In genomic region chr11:43968719-43969118, GRCh38 we compare ENCODE assay signal across 23 cellular contexts. TPM values are rescaled to one million over a fixed set of nuclear protein-coding genes. Genes with fewer than 3 reads are reported as not detected.
DNase-seq lines count a peak whose midpoint lies in the region; ATAC-seq, FAIRE-seq and TF ChIP-seq lines count a peak whose summit lies in the region.
"Had no signal": no experiment of that assay in that cellular context is flagged by ENCODE, and none has a peak within 500 bp of the region (broad histone marks: within the 10 kb centered on the region; RNA-seq: fewer than 3 reads in every experiment).

No MANE protein-coding gene starts in this region.

- H3K9ac ChIP-seq in HepG2 (ENCODE audit: insufficient read depth, low read depth, low read length) (no peak overlapping the region), neural progenitor cell (no peak overlapping the region)

- H3K4me1 ChIP-seq in right lobe of liver: no peaks in the 10 kb centered on the region
- H3K4me1 ChIP-seq in HepG2 (ENCODE audit: insufficient read depth, low read length): no peaks in the 10 kb centered on the region
- H3K4me1 ChIP-seq in neural progenitor cell: peaks cover under 1% of the 10 kb centered on the region
- H3K4me1 ChIP-seq: HAP-1 had no signal

- in situ Hi-C loops in HepG2 (cut with HindIII; ENCODE audit: extremely low pct_ligation_motif_present, low pct_unique_long_range_greater_than_20kb): no loop called here

- no peak overlapping the region for H3K4me3 Mint-ChIP-seq in neural progenitor cell
- H3K4me3 Mint-ChIP-seq in natural killer cell treated with Interleukin-12 subunit alpha and Interleukin-12 subunit beta and Interleukin-15 and Interleukin-18, amount 100 ng/mL, for 72 hours: no peak overlapping the region
- H3K4me3 Mint-ChIP-seq: CD4-positive, CD25-positive, alpha-beta regulatory T cell; CD8-positive, alpha-beta memory T cell had no signal

- peaks cover 6% of the 10 kb centered on the region for H3K4me1 Mint-ChIP-seq in neural progenitor cell
- no peaks in the 10 kb centered on the region for H3K4me1 Mint-ChIP-seq in natural killer cell treated with Interleukin-12 subunit alpha and Interleukin-12 subunit beta and Interleukin-15 and Interleukin-18, amount 100 ng/mL, for 72 hours (ENCODE audit: low read depth in 2 of 2)
- H3K4me1 Mint-ChIP-seq: CD4-positive, CD25-positive, alpha-beta regulatory T cell; CD8-positive, alpha-beta memory T cell had no signal

- H3K36me3 Mint-ChIP-seq in neural progenitor cell: peaks cover 2% of the 10 kb centered on the region
- H3K36me3 Mint-ChIP-seq in natural killer cell treated with Interleukin-12 subunit alpha and Interleukin-12 subunit beta and Interleukin-15 and Interleukin-18, amount 100 ng/mL, for 72 hours: no peaks in the 10 kb centered on the region
- H3K36me3 Mint-ChIP-seq: CD4-positive, CD25-positive, alpha-beta regulatory T cell; CD8-positive, alpha-beta memory T cell had no signal

- no peak overlapping the region for H3K27ac Mint-ChIP-seq in neural progenitor cell
- H3K27ac Mint-ChIP-seq in natural killer cell treated with Interleukin-12 subunit alpha and Interleukin-12 subunit beta and Interleukin-15 and Interleukin-18, amount 100 ng/mL, for 72 hours: no peak overlapping the region
- H3K27ac Mint-ChIP-seq: CD4-positive, CD25-positive, alpha-beta regulatory T cell; CD8-positive, alpha-beta memory T cell had no signal

- no peak for TF ChIP-seq CTCF in right lobe of liver (IDR thresholded peaks at IDR 0.05)
- no peak for TF ChIP-seq CTCF in HepG2 (CRISPR knock-in tag; IDR thresholded peaks at IDR 0.05)
- no peak for TF ChIP-seq CTCF in coronary artery (IDR thresholded peaks at IDR 0.05)
- no peak for TF ChIP-seq CTCF in neural progenitor cell (IDR thresholded peaks at IDR 0.05)

- POLR2A ChIA-PET in HepG2 (lab: Yijun Ruan, JAX): no interaction called here

- H3K9me3 Mint-ChIP-seq in neural progenitor cell: peaks cover 23% of the 10 kb centered on the region
- no peaks in the 10 kb centered on the region for H3K9me3 Mint-ChIP-seq in natural killer cell treated with Interleukin-12 subunit alpha and Interleukin-12 subunit beta and Interleukin-15 and Interleukin-18, amount 100 ng/mL, for 72 hours

- ATAC-seq in right lobe of liver (peak in 3 of 4 donors; percentile 51 to 74 (median 56)), HepG2 (no peak; the same call in 2 of the 3 replicates), HG03460 (IDR thresholded peaks at IDR 0.05; ENCODE audit: unreplicated experiment) (no peak)
- ATAC-seq in natural killer cell treated with Interleukin-12 subunit alpha and Interleukin-12 subunit beta and Interleukin-15 and Interleukin-18, amount 100 ng/mL, for 72 hours: no peak

- no peak for TF ChIP-seq EP300 in HepG2 (IDR thresholded peaks at IDR 0.05; ENCODE audit: low read depth in 2 of 2, low read length in 2 of 2)
- TF ChIP-seq EP300 in HepG2 (CRISPR knock-in tag; IDR thresholded peaks at IDR 0.05; ENCODE audit: borderline replicate concordance): no peak

- H3F3A ChIP-seq in neural progenitor cell (ENCODE audit: low read depth): no peaks in the 10 kb centered on the region

- no peak overlapping the region for H2AFZ ChIP-seq in HepG2 (ENCODE audit: low read length)
- peak overlapping the region; percentile 32 for H2AFZ ChIP-seq in neural progenitor cell (replicated peaks)

- peaks cover 5% of the 10 kb centered on the region for H3K27me3 Mint-ChIP-seq in neural progenitor cell (ENCODE audit: insufficient read depth, low read depth)
- H3K27me3 Mint-ChIP-seq in natural killer cell treated with Interleukin-12 subunit alpha and Interleukin-12 subunit beta and Interleukin-15 and Interleukin-18, amount 100 ng/mL, for 72 hours: peaks cover 29 to 46% of the 10 kb centered on the region in 2 donors

- H3K36me3 ChIP-seq in right lobe of liver (no peaks in the 10 kb centered on the region), HepG2 (replicated peaks in 1 of 2; ENCODE audit: control insufficient read depth in 1 of 2, insufficient read depth in 2 of 2, low read length in 2 of 2) (no peaks in the 10 kb centered on the region), neural progenitor cell (no peaks in the 10 kb centered on the region)
- H3K36me3 ChIP-seq: BE2C, HAP-1 had no signal

- H3K4me2 ChIP-seq in HepG2 (ENCODE audit: low read depth, low read length): no peak overlapping the region
- H3K4me2 ChIP-seq in neural progenitor cell: no peak overlapping the region

- H3K9me3 ChIP-seq in right lobe of liver (peaks cover 0 to 6% (median 0%) of the 10 kb centered on the region in 4 donors), HepG2 (ENCODE audit: low read length) (0 out of 2 replicates have a peak, but pooled peaks cover 6% of the 10 kb centered on the region), neural progenitor cell (ENCODE audit: low read depth) (peaks cover 8% of the 10 kb centered on the region)
- H3K9me3 ChIP-seq: BE2C, HAP-1 had no signal

- CTCF ChIA-PET in HepG2 (lab: Yijun Ruan, JAX; ENCODE audit: low intra/inter-chr PET ratio, low total read pairs): no interaction called here

- H3K27ac ChIP-seq in right lobe of liver (no peak overlapping the region), HepG2 (ENCODE audit: extremely low read length, insufficient read depth, low read length) (no peak overlapping the region), coronary artery (no peak overlapping the region), neural progenitor cell (no peak overlapping the region)

- DNase-seq in right lobe of liver: no peak
- no peak for DNase-seq in HepG2 (ENCODE audit: low spot score)
- peak; percentile 36 for DNase-seq in coronary artery (ENCODE audit: low spot score)
- DNase-seq in neural progenitor cell (ENCODE audit: low spot score): no peak
- DNase-seq in natural killer cell treated with Interleukin-12 subunit alpha and Interleukin-12 subunit beta and Interleukin-15 and Interleukin-18, amount 100 ng/mL, for 72 hours (ENCODE audit: low spot score): no peak
- no peak for DNase-seq in NCI-H345 treated with DMSO at 0.1 percent for 48 hours (lab: John Stamatoyannopoulos, UW; ENCODE audit: unreplicated experiment)
- DNase-seq: ACHN; BE2C; CD4-positive, CD25-positive, alpha-beta regulatory T cell; CD8-positive, alpha-beta memory T cell; COR-L47; DMS 273 treated with DMSO at 0.1 percent for 48 hours; DMS53; DND-41; EL; GOT3 had no signal

- no TSS peak for BruUV-seq in HepG2 (replicated peaks; lab: Mats Ljungman, UMichigan)

- intact Hi-C loops in right lobe of liver (cut with DNase I) (no loop called here), HepG2 (cut with micrococcal nuclease; ENCODE audit: unreplicated experiment) (no loop called here)

- no peaks in the 10 kb centered on the region for H3K79me2 ChIP-seq in HepG2 (ENCODE audit: insufficient read depth, low read length)
- no peaks in the 10 kb centered on the region for H3K79me2 ChIP-seq in neural progenitor cell (ENCODE audit: low read depth)

- TF ChIP-seq POLR2A in right lobe of liver (IDR thresholded peaks at IDR 0.05): no peak
- no peak for TF ChIP-seq POLR2A in HepG2 (IDR thresholded peaks at IDR 0.05; ENCODE audit: insufficient read depth in 1 of 2, low read depth in 2 of 2, low read length in 2 of 2)

- no peak for TF ChIP-seq RAD21 in HepG2 (CRISPR knock-in tag; IDR thresholded peaks at IDR 0.05)

- H3K27me3 ChIP-seq in right lobe of liver (no peaks in the 10 kb centered on the region), HepG2 (ENCODE audit: control insufficient read depth in 1 of 2, insufficient read depth in 2 of 2, low read length in 2 of 2) (no peaks in the 10 kb centered on the region; a peak in 1 of 5 replicates), neural progenitor cell (no peaks in the 10 kb centered on the region)
- H3K27me3 ChIP-seq: BE2C had no signal

- FAIRE-seq in HepG2 (lab: Jason Lieb, UNC): no peak
- FAIRE-seq: A204.1, GM12891, GM18507 had no signal

- H3K4me3 ChIP-seq in right lobe of liver (no peak overlapping the region), HepG2 (replicated peaks in 1 of 3; ENCODE audit: insufficient read depth in 1 of 3, low read depth in 2 of 3, low read length in 3 of 3) (no peak overlapping the region), coronary artery (no peak overlapping the region), neural progenitor cell (no peak overlapping the region)
- H3K4me3 ChIP-seq: HAP-1 had no signal

- WGBS in right lobe of liver (ENCODE audit: insufficient coverage, low coverage, low lambda C conversion rate, missing lambda C conversion rate): 58% methylated on average over 4 of the region's 4 CpGs
- WGBS in HepG2 (ENCODE audit: low lambda C conversion rate): 0% methylated on average over 2 of the region's 4 CpGs

- no peaks in the 10 kb centered on the region for H4K20me1 ChIP-seq in HepG2 (ENCODE audit: insufficient read depth, low read length)
- no peaks in the 10 kb centered on the region for H4K20me1 ChIP-seq in neural progenitor cell (ENCODE audit: low read depth)

RNA-seq across cellular contexts. Expression of gene C11orf96, which starts 26.3 kb away (rescaled TPM):
- total RNA-seq in right lobe of liver: 100 to 1,000 TPM in 1 of 6 experiments, 10 to 100 TPM in 2, 1 to 10 TPM in 3; 5.4 to 115 (median 27.7) TPM
- total RNA-seq in HepG2 (2016; rRNA removed; fragmentation: Illumina TruSeq; extraction: Trizol): not detected in 2 replicates
- total RNA-seq in HepG2 (2016; cell fraction: cytosol; rRNA removed; fragmentation: Illumina TruSeq; extraction: Trizol; ENCODE audit: low read depth): not detected in 2 replicates
- total RNA-seq in HepG2 (2016; cell fraction: insoluble cytoplasmic fraction; rRNA removed; fragmentation: Illumina TruSeq; extraction: Trizol): not detected in 2 replicates
- not detected in 2 replicates for total RNA-seq in HepG2 (2016; cell fraction: membrane; rRNA removed; fragmentation: Illumina TruSeq; extraction: Trizol)
- not detected in 2 replicates for total RNA-seq in HepG2 (2016; cell fraction: nucleus; rRNA removed; fragmentation: Illumina TruSeq; extraction: Trizol)
- polyA plus RNA-seq in HepG2 (2011; rRNA removed): 0.08 and 0.35 TPM in 2 replicates
- polyA plus RNA-seq in HepG2 (2011; cell fraction: cytosol; rRNA removed): 0.25 and 0.28 TPM in 2 replicates
- polyA plus RNA-seq in HepG2 (2011; cell fraction: nucleus; rRNA removed): 0.13 and 0.62 TPM in 2 replicates
- 0.80 TPM in 1 of 2 replicates, not detected in the other for polyA plus RNA-seq in HepG2 (2012)
- not detected in 2 replicates for polyA plus RNA-seq in HepG2 (2016; cell fraction: cytosol; fragmentation: Illumina TruSeq; extraction: Trizol; ENCODE audit: low read depth)
- not detected in 2 replicates for polyA plus RNA-seq in HepG2 (2016; cell fraction: insoluble cytoplasmic fraction; fragmentation: Illumina TruSeq; extraction: Trizol; ENCODE audit: low read depth)
- polyA plus RNA-seq in HepG2 (2016; cell fraction: membrane; fragmentation: Illumina TruSeq; extraction: Trizol; ENCODE audit: low read depth): not detected in 2 replicates
- polyA plus RNA-seq in HepG2 (2016; cell fraction: nucleus; fragmentation: Illumina TruSeq; extraction: Trizol; ENCODE audit: insufficient read depth, low read depth): not detected in 2 replicates
- polyA minus RNA-seq in HepG2 (2011; rRNA and poly(A)+ RNA removed; ENCODE audit: low replicate concordance): not detected in 2 replicates
- polyA minus RNA-seq in HepG2 (2011; cell fraction: cytosol; rRNA and poly(A)+ RNA removed): 0.49 TPM in 1 of 2 replicates, not detected in the other
- not detected in 2 replicates for polyA minus RNA-seq in HepG2 (2011; cell fraction: nucleus; rRNA and poly(A)+ RNA removed)
- 0.32 and 5.4 TPM in 2 replicates for total RNA-seq in neural progenitor cell (ENCODE audit: low replicate concordance)
- 1 to 10 TPM; 1.4 to 7.3 TPM for total RNA-seq in natural killer cell treated with Interleukin-12 subunit alpha and Interleukin-12 subunit beta and Interleukin-15 and Interleukin-18, amount 100 ng/mL, for 72 hours
- total RNA-seq: G401, HT-29 had no signal
- polyA plus RNA-seq: CD4-positive, CD25-positive, alpha-beta regulatory T cell; CD8-positive, alpha-beta memory T cell had no signal

Comparison
In these comparisons a context has a peak if more than half of its experiments do, and no peak if none do; other contexts are left out.
1. ATAC-seq: peak in right lobe of liver (3 of 4); none in HepG2 (single experiment), natural killer cell treated with Interleukin-12 subunit alpha and Interleukin-12 subunit beta and Interleukin-15 and Interleukin-18, amount 100 ng/mL, for 72 hours (0 of 2) and HG03460 (single experiment).